In the genomic region with DNA sequence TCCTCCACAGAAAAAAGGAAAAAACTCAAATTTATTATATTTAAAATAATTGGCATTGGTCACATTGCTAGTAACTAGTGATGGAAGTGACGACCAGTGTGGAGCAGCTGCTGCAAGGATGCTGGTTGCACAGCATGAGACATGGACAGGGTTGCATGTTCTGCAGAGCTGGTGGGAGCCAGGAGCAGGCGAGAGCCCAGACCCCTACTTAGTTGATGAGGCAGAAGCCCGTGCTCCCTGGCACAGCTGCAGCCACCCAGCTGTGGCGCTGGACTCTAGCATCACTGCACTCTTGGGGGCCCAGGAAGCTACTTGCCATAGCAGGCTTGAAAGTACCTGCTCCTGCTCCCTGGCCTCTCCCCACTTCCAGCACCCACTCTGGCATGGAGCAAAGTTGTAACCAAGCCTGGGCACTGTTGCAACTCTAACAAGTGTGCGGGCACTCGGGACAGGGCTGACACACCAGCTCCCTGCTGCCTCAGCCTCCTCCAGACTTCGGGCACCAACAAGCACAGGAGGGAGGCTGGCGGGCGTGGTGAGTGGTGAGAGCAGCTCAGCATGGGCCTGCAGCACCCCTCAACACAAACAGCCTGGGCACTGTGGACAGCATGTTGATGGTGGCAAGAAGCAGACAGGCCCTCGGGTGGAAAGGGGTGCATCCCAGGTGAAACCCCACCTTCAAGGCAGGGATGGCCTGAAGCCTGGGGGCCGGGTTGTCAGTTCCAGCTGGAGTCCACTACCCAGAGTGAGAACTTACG, we compare ENCODE assay signal across 14 cellular contexts.
"Had no signal": no experiment of that assay in that cellular context is flagged by ENCODE, and none has a peak within 500 bp of the region (broad histone marks: within the 10 kb centered on the region; RNA-seq: fewer than 3 reads in every experiment).

No MANE protein-coding gene starts in this region.

- H3K36me3 ChIP-seq: lower lobe of right lung, neutrophil, pancreas, spleen, thoracic aorta, tibial nerve had no signal

- DNase-seq: dermis blood vessel endothelial cell; effector memory CD8-positive, alpha-beta T cell; left ventricle myocardium superior; lower lobe of right lung; natural killer cell; spleen; stimulated activated naive B cell treated with anti-CD40 and anti-IgM and Interleukin-4, amounts not matched to agents 10 μg/mL and 1 μg/mL and 100 μg/mL, for 72 hours had no signal

- H3K9me3 ChIP-seq: lower lobe of right lung, neutrophil, pancreas, thoracic aorta, tibial nerve had no signal

- H3K4me1 ChIP-seq: lower lobe of right lung, pancreas, spleen, tibial nerve had no signal

- ATAC-seq: effector memory CD8-positive, alpha-beta T cell; left ventricle myocardium superior; natural killer cell; stimulated activated naive B cell treated with anti-CD40 and anti-IgM and Interleukin-4, amounts not matched to agents 10 μg/mL and 1 μg/mL and 100 μg/mL, for 72 hours had no signal

- FAIRE-seq: frontal cortex, pancreas had no signal

- H3K4me3 ChIP-seq: coronary artery, lower lobe of right lung, pancreas, skin epidermis, spleen, thoracic aorta, tibial nerve had no signal

- H3K27me3 ChIP-seq: neutrophil, pancreas, spleen, tibial nerve had no signal

- H3K27ac ChIP-seq: coronary artery, lower lobe of right lung, neutrophil, pancreas, skin epidermis, spleen, thoracic aorta, tibial nerve had no signal
